Comparison of ENCODE assay signal across 19 cellular contexts in the genomic region with DNA sequence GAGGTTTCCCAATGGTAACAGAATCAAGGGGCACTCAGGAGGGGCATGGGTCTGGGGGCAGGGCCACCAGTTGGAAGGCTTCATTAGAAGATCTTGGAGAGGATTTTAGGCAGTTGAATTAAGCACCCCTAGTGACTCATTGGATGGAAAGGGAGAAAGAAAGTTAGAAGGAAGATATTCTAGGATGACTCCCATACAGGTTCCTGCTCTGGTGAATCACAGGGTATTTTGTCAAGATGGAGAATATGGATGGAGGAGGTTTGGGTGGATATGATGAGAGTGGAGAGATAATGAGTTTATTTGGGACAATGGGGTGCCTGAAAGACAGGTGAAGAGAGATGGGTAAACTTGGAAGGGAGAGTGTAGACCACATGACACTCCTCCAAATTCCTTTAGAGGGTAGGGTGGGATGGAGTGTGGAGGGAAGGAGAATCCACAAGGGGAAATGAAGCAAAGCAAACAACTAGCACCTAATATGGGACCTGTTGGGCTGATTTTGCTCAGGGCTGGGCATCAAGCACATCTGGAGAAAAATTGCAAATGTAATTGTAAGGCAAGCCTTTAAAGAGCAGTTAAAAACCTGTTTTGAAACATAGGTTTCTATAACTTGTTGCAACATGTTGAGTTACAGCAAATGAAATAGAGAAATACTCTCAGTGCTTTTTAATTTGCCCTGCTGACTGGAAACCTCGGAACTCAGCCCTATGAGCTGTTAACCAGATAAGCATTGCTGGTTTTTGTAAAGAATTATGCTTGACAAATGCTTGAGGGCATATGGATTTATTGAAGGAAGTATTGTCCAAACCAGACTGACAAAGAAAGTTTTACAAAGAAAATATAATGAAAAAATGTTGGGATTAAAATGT. TPM values are rescaled to one million over a fixed set of nuclear protein-coding genes. Genes with fewer than 3 reads are reported as not detected.
DNase-seq lines count a peak whose midpoint lies in the region; ATAC-seq, FAIRE-seq and TF ChIP-seq lines count a peak whose summit lies in the region.
"Had no signal": no experiment of that assay in that cellular context is flagged by ENCODE, and none has a peak within 500 bp of the region (broad histone marks: within the 10 kb centered on the region; RNA-seq: fewer than 3 reads in every experiment).

No MANE protein-coding gene starts in this region.

- H3K27ac ChIP-seq in HL-60 (replicated peaks): peak overlapping the region; percentile 85
- H3K27ac ChIP-seq in RWPE1: peak overlapping the region; percentile 19; the same call in 1 of the 2 replicates
- peak overlapping the region; percentile 97 for H3K27ac ChIP-seq in epithelial cell of prostate
- H3K27ac ChIP-seq in prostate gland: peak overlapping the region; percentile 32 to 41
- H3K27ac ChIP-seq: upper lobe of right lung had no signal

- DNase-seq in HL-60 (ENCODE audit: low read depth in 1 of 2, low spot score in 1 of 2): peak; percentile 56 to 67
- peak; percentile 82 for DNase-seq in RWPE1 (ENCODE audit: low spot score)
- DNase-seq in epithelial cell of prostate (ENCODE audit: low read depth, low spot score): peak; percentile 81
- peak; percentile 5 for DNase-seq in prostate gland (ENCODE audit: low spot score)
- no peak for DNase-seq in NCI-H2081 (lab: John Stamatoyannopoulos, UW)
- DNase-seq in GM12891 (ENCODE audit: insufficient read length, low spot score): no peak
- DNase-seq: activated CD8-positive, alpha-beta memory T cell treated with anti-CD3 and anti-CD28 coated beads for 24 hours; DND-41; hippocampal formation; islet precursor cell; NCI-H1694; NCI-H2227 treated with DMSO at 0.1 percent for 48 hours; NCI-H82; occipital lobe; upper lobe of right lung had no signal

- TF ChIP-seq CTCF in HL-60 (IDR thresholded peaks at IDR 0.05; ENCODE audit: insufficient read depth, low read length): no peak
- no peak for TF ChIP-seq CTCF in RWPE1 (conservative IDR thresholded peaks at IDR 0.05; ENCODE audit: low read depth)
- TF ChIP-seq CTCF in prostate gland (IDR thresholded peaks at IDR 0.05): no peak

- ATAC-seq in HG03439 (IDR thresholded peaks at IDR 0.05; ENCODE audit: unreplicated experiment): no peak
- no peak for ATAC-seq in GM19351 (IDR thresholded peaks at IDR 0.05; ENCODE audit: unreplicated experiment)
- ATAC-seq: activated naive CD4-positive, alpha-beta T cell treated with anti-CD3 and anti-CD28 coated beads, Interleukin-2, amount 50 U/mL, for 72 hours; upper lobe of right lung had no signal

- 0% methylated on average over 1 of the region's 1 CpG for WGBS in prostate gland

- FAIRE-seq in GM12891 (lab: Jason Lieb, UNC): no peak

- no peaks in the 10 kb centered on the region for H3K9me3 ChIP-seq in prostate gland
- H3K9me3 ChIP-seq: upper lobe of right lung had no signal

- no peaks in the 10 kb centered on the region for H3K36me3 ChIP-seq in prostate gland
- H3K36me3 ChIP-seq: upper lobe of right lung had no signal

- H3K4me3 ChIP-seq in HL-60 (replicated peaks; ENCODE audit: insufficient read depth, low read length) (no peak overlapping the region), prostate gland (no peak overlapping the region)
- H3K4me3 ChIP-seq: lung, upper lobe of right lung had no signal

- intact Hi-C loops in prostate gland (cut with DNase I): no loop called here

- CTCF ChIA-PET in RWPE1 (lab: Yijun Ruan, JAX): no interaction called here

- no peaks in the 10 kb centered on the region for H3K4me1 ChIP-seq in prostate gland (replicated peaks)

- H3K27me3 ChIP-seq in HL-60 (ENCODE audit: insufficient read depth, poor library complexity, severe bottlenecking): no peaks in the 10 kb centered on the region
- no peaks in the 10 kb centered on the region for H3K27me3 ChIP-seq in prostate gland (replicated peaks; ENCODE audit: insufficient read depth)
- H3K27me3 ChIP-seq: upper lobe of right lung had no signal

- POLR2A ChIA-PET in RWPE1 (lab: Yijun Ruan, JAX; ENCODE audit: low non-redundant PET): interaction anchor here (0.5 kb wide), 1 partner anchor 36 kb away, joined by 4 read pairs; no protein-coding TSS in a partner anchor

- no peak for TF ChIP-seq POLR2A in prostate gland (IDR thresholded peaks at IDR 0.05)
- TF ChIP-seq POLR2A in GM12891 (IDR thresholded peaks at IDR 0.05; ENCODE audit: low read depth, low read length): no peak

TF ChIP-seq in GM12891, 5 proteins besides CTCF, POLR2A, EP300 and RAD21:
- TF ChIP-seq PAX5 (IDR thresholded peaks at IDR 0.05; ENCODE audit: insufficient read depth, low read length, severe bottlenecking): no peak
- TF ChIP-seq SPI1 (IDR thresholded peaks at IDR 0.05; ENCODE audit: low read depth, low read length): no peak
- TF ChIP-seq POLR2AphosphoS5 (IDR thresholded peaks at IDR 0.05; ENCODE audit: low read depth, low read length): no peak
- TF ChIP-seq POU2F2 (IDR thresholded peaks at IDR 0.05; ENCODE audit: low read depth, low read length): no peak
- TF ChIP-seq TAF1 (IDR thresholded peaks at IDR 0.05; ENCODE audit: low read depth, low read length): no peak

RNA-seq across cellular contexts. Expression of a gene that starts 2.9 kb away (rescaled TPM):
- total RNA-seq in prostate gland: 10 to 100 TPM in 1 of 2 donors, 1 to 10 TPM in 1; 8.1 to 17.4 TPM
- 0.94 TPM for polyA plus RNA-seq in GM12891 (2012; ENCODE audit: low read depth, missing spikeins)

RNA-seq across cellular contexts. Expression of a gene that starts 36.2 kb away (rescaled TPM):
- 10 to 100 TPM; 16.0 to 50.6 TPM for total RNA-seq in prostate gland
- polyA plus RNA-seq in GM12891 (2012; ENCODE audit: low read depth, missing spikeins): 30.1 TPM

Comparison
In these comparisons a context has a peak if more than half of its experiments do, and no peak if none do; other contexts are left out.
1. DNase-seq: peak in HL-60 (2 of 2), RWPE1 (single experiment), epithelial cell of prostate (single experiment) and prostate gland (single experiment); none in NCI-H2081 (0 of 2) and GM12891 (single experiment).
2. H3K27ac ChIP-seq: peak in every context shown above with its lines; median percentile 97 in epithelial cell of prostate; 85 in HL-60; 36 in prostate gland; 19 in RWPE1.